Comparison of ENCODE assay signal across 19 cellular contexts in genomic region chr5:1026700-1027621, GRCh38. TPM values are rescaled to one million over a fixed set of nuclear protein-coding genes. Genes with fewer than 3 reads are reported as not detected.
"Had no signal": no experiment of that assay in that cellular context is flagged by ENCODE, and none has a peak within 500 bp of the region (broad histone marks: within the 10 kb centered on the region; RNA-seq: fewer than 3 reads in every experiment).

No MANE protein-coding gene starts in this region.

- ATAC-seq: activated naive CD4-positive, alpha-beta T cell treated with anti-CD3 and anti-CD28 coated beads, Interleukin-2, amount 50 U/mL, for 72 hours; body of pancreas; left colon had no signal

- H3K27ac Mint-ChIP-seq: activated naive CD4-positive, alpha-beta T cell treated with anti-CD3 and anti-CD28 coated beads, Interleukin-2, amount 50 U/mL, for 72 hours; immature natural killer cell; nephron progenitor cell had no signal

- H3K9me3 ChIP-seq: body of pancreas, stomach, vagina had no signal

- H3K9me3 Mint-ChIP-seq: activated naive CD4-positive, alpha-beta T cell treated with anti-CD3 and anti-CD28 coated beads, Interleukin-2, amount 50 U/mL, for 72 hours; central memory CD8-positive, alpha-beta T cell; immature natural killer cell; nephron progenitor cell had no signal

- H3K36me3 ChIP-seq: stomach, vagina had no signal

- H3K36me3 Mint-ChIP-seq: activated naive CD4-positive, alpha-beta T cell treated with anti-CD3 and anti-CD28 coated beads, Interleukin-2, amount 50 U/mL, for 72 hours; immature natural killer cell had no signal

- H3K4me3 Mint-ChIP-seq: central memory CD8-positive, alpha-beta T cell; immature natural killer cell; nephron progenitor cell had no signal

- H3K4me1 ChIP-seq: body of pancreas, stomach, vagina had no signal

- H3K4me3 ChIP-seq: body of pancreas, skin epidermis, stomach, vagina had no signal

- H3K4me1 Mint-ChIP-seq: central memory CD8-positive, alpha-beta T cell; immature natural killer cell had no signal

- H3K27ac ChIP-seq: body of pancreas, skin epidermis, stomach, vagina had no signal

- DNase-seq: activated CD4-positive, alpha-beta T cell treated with anti-CD3 and anti-CD28 coated beads, Interleukin-2, amount 50 U/mL, for 1 hour; activated CD4-positive, CD25-positive, alpha-beta regulatory T cell; activated effector memory CD4-positive, alpha-beta T cell treated with Interleukin-2 at 50 U/mL for 16 hours; activated T-cell treated with anti-CD3 and anti-CD28 coated beads, Interleukin-2, amount 50 U/mL, for 1 hour; amniotic stem cell; effector memory CD4-positive, alpha-beta T cell; erythroblast; immature natural killer cell; left colon; mesendoderm; nephron progenitor cell; stomach; T-helper 2 cell had no signal

- H3K27me3 ChIP-seq: body of pancreas, vagina had no signal

RNA-seq across cellular contexts. Expression of gene NKD2, which starts 18.4 kb away (rescaled TPM):
- total RNA-seq: osteocyte had no signal
- polyA plus RNA-seq: immature natural killer cell had no signal
